Comparison of ENCODE assay signal across 22 cellular contexts in genomic region chr3:197445886-197446631, GRCh38.
"Had no signal": no experiment of that assay in that cellular context is flagged by ENCODE, and none has a peak within 500 bp of the region (broad histone marks: within the 10 kb centered on the region; RNA-seq: fewer than 3 reads in every experiment).

No MANE protein-coding gene starts in this region.

- H3K27me3 ChIP-seq: ascending aorta, breast epithelium, right atrium auricular region, testis had no signal

- H3K36me3 Mint-ChIP-seq: activated naive CD4-positive, alpha-beta T cell treated with anti-CD3 and anti-CD28 coated beads, Interleukin-2, amount 50 U/mL, for 24 hours; mesothelial cell of epicardium; natural killer cell treated with Interleukin-12 subunit alpha and Interleukin-12 subunit beta and Interleukin-15 and Interleukin-18, amount 100 ng/mL, for 72 hours; stimulated activated memory B cell treated with anti-CD40 and anti-IgM and Interleukin-4, amounts not matched to agents 10 μg/mL and 1 μg/mL and 100 μg/mL, for 72 hours had no signal

- H3K36me3 ChIP-seq: ascending aorta, breast epithelium, esophagus squamous epithelium, right atrium auricular region had no signal

- H3K27ac Mint-ChIP-seq: activated CD4-positive, alpha-beta memory T cell treated with anti-CD3 and anti-CD28 coated beads, Interleukin-2, amount 10 ng/mL, durations not matched to agents 7 days and 5 days; activated naive CD4-positive, alpha-beta T cell treated with anti-CD3 and anti-CD28 coated beads, Interleukin-2, amount 50 U/mL, for 24 hours; activated T-cell treated with anti-CD3 and anti-CD28 coated beads, Interleukin-2, amount 50 U/mL, for 24 hours; mesothelial cell of epicardium; natural killer cell treated with Interleukin-12 subunit alpha and Interleukin-12 subunit beta and Interleukin-15 and Interleukin-18, amount 100 ng/mL, for 72 hours; progenitor cell of endocrine pancreas; stimulated activated memory B cell treated with anti-CD40 and anti-IgM and Interleukin-4, amounts not matched to agents 10 μg/mL and 1 μg/mL and 100 μg/mL, for 72 hours had no signal

- H3K4me3 Mint-ChIP-seq: activated CD4-positive, alpha-beta memory T cell treated with anti-CD3 and anti-CD28 coated beads, Interleukin-2, amount 10 ng/mL, durations not matched to agents 7 days and 5 days; activated naive CD4-positive, alpha-beta T cell treated with anti-CD3 and anti-CD28 coated beads, Interleukin-2, amount 50 U/mL, for 24 hours; activated T-cell treated with anti-CD3 and anti-CD28 coated beads, Interleukin-2, amount 50 U/mL, for 24 hours; mesothelial cell of epicardium; natural killer cell treated with Interleukin-12 subunit alpha and Interleukin-12 subunit beta and Interleukin-15 and Interleukin-18, amount 100 ng/mL, for 72 hours; stimulated activated memory B cell treated with anti-CD40 and anti-IgM and Interleukin-4, amounts not matched to agents 10 μg/mL and 1 μg/mL and 100 μg/mL, for 72 hours had no signal

- H3K4me1 Mint-ChIP-seq: stimulated activated memory B cell treated with anti-CD40 and anti-IgM and Interleukin-4, amounts not matched to agents 10 μg/mL and 1 μg/mL and 100 μg/mL, for 72 hours had no signal

- H3K9me3 ChIP-seq: ascending aorta, breast epithelium, esophagus squamous epithelium, right atrium auricular region, testis had no signal

- H3K4me1 ChIP-seq: ascending aorta, breast epithelium, esophagus squamous epithelium, right atrium auricular region, testis had no signal

- ATAC-seq: left lobe of liver; natural killer cell treated with Interleukin-12 subunit alpha and Interleukin-12 subunit beta and Interleukin-15 and Interleukin-18, amount 100 ng/mL, for 72 hours; stimulated activated memory B cell treated with anti-CD40 and anti-IgM and Interleukin-4, amounts not matched to agents 10 μg/mL and 1 μg/mL and 100 μg/mL, for 72 hours had no signal

- H3K27ac ChIP-seq: ascending aorta, breast epithelium, esophagus squamous epithelium, right atrium auricular region, testis had no signal

- DNase-seq: activated CD4-positive, alpha-beta memory T cell treated with anti-CD3 and anti-CD28 coated beads, Interleukin-2, amount 10 ng/mL, durations not matched to agents 7 days and 5 days; activated CD4-positive, alpha-beta T cell treated with anti-CD3 and anti-CD28 coated beads for 48 hours; activated CD4-positive, CD25-positive, alpha-beta regulatory T cell; activated T-cell treated with anti-CD3 and anti-CD28 coated beads, Interleukin-2, amount 50 U/mL, for 24 hours; effector CD8-positive, alpha-beta T cell; esophagus squamous epithelium; hypothalamus; small intestine; stimulated activated CD4-positive, alpha-beta T cell treated with anti-CD3 and anti-CD28 coated beads, Interleukin-4, amount 100 ng/mL, for 4 hours; T-helper 1 cell; T1000; testis had no signal

- H3K9me3 Mint-ChIP-seq: activated CD4-positive, alpha-beta memory T cell treated with anti-CD3 and anti-CD28 coated beads, Interleukin-2, amount 10 ng/mL, durations not matched to agents 7 days and 5 days; activated naive CD4-positive, alpha-beta T cell treated with anti-CD3 and anti-CD28 coated beads, Interleukin-2, amount 50 U/mL, for 24 hours; activated T-cell treated with anti-CD3 and anti-CD28 coated beads, Interleukin-2, amount 50 U/mL, for 24 hours; mesothelial cell of epicardium; natural killer cell treated with Interleukin-12 subunit alpha and Interleukin-12 subunit beta and Interleukin-15 and Interleukin-18, amount 100 ng/mL, for 72 hours; stimulated activated memory B cell treated with anti-CD40 and anti-IgM and Interleukin-4, amounts not matched to agents 10 μg/mL and 1 μg/mL and 100 μg/mL, for 72 hours had no signal

- H3K27me3 Mint-ChIP-seq: activated naive CD4-positive, alpha-beta T cell treated with anti-CD3 and anti-CD28 coated beads, Interleukin-2, amount 50 U/mL, for 24 hours had no signal

- H3K4me3 ChIP-seq: ascending aorta, breast epithelium, esophagus squamous epithelium, lung, right atrium auricular region, testis had no signal
